13 cellular contexts compared by ENCODE assay signal in the genomic region with DNA sequence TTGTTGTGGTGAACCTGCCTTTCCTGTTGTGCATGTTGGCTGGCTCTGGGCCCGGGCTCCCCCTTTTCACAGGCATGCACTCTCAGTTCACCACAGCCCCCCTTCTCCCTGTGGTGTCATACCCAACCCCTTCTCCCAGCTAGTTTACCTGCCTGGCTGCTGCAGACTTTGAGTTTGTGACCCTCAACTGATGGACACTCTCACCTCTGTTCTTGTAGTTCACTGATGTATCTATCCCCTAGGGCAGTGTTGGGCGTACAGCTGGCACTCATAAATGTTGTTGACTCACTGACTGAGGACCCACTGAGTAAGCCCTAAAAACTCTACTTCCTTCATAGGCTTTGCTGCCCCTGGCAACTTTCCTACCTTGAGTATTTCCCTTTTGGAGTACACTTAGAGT. TPM values are rescaled to one million over a fixed set of nuclear protein-coding genes. Genes with fewer than 3 reads are reported as not detected.
DNase-seq lines count a peak whose midpoint lies in the region; ATAC-seq and TF ChIP-seq lines count a peak whose summit lies in the region.
"Had no signal": no experiment of that assay in that cellular context is flagged by ENCODE, and none has a peak within 500 bp of the region (broad histone marks: within the 10 kb centered on the region; RNA-seq: fewer than 3 reads in every experiment).

No MANE protein-coding gene starts in this region.

- H3K27ac ChIP-seq in naive thymus-derived CD4-positive, alpha-beta T cell (ENCODE audit: low read depth, low read length), result no peak overlapping the region
- H3K27ac ChIP-seq in stomach, result no peak overlapping the region
- H3K27ac ChIP-seq: testis had no signal

- no peak for TF ChIP-seq EP300 in stomach (IDR thresholded peaks at IDR 0.05)

- peak overlapping the region; percentile 11 for H3K27ac Mint-ChIP-seq in activated naive CD8-positive, alpha-beta T cell treated with anti-CD3 and anti-CD28 coated beads, Interleukin-2, amount 50 U/mL, for 24 hours
- peak overlapping the region in 6 of 9 donors; percentile 8 to 87 (median 61) for H3K27ac Mint-ChIP-seq in naive thymus-derived CD4-positive, alpha-beta T cell
- H3K27ac Mint-ChIP-seq: nephron progenitor cell had no signal

- H3K4me3 ChIP-seq in Jurkat, Clone E6-1 (ENCODE audit: low read length), result no peak overlapping the region
- no peak overlapping the region for H3K4me3 ChIP-seq in naive thymus-derived CD4-positive, alpha-beta T cell (ENCODE audit: low read length)
- no peak overlapping the region for H3K4me3 ChIP-seq in stomach
- H3K4me3 ChIP-seq: testis had no signal

- peaks cover 17% of the 10 kb centered on the region for H3K4me1 Mint-ChIP-seq in activated naive CD8-positive, alpha-beta T cell treated with anti-CD3 and anti-CD28 coated beads, Interleukin-2, amount 50 U/mL, for 24 hours
- H3K4me1 Mint-ChIP-seq in naive thymus-derived CD4-positive, alpha-beta T cell, result peaks cover 5 to 20% (median 17%) of the 10 kb centered on the region in 7 donors

- no peaks in the 10 kb centered on the region for H3K9me3 ChIP-seq in naive thymus-derived CD4-positive, alpha-beta T cell (ENCODE audit: control insufficient read depth in 2 of 3, low read length in 3 of 3)
- no peaks in the 10 kb centered on the region for H3K9me3 ChIP-seq in stomach
- H3K9me3 ChIP-seq: testis had no signal

- POLR2A ChIA-PET in naive thymus-derived CD4-positive, alpha-beta T cell (lab: Charles Lee), result interaction anchor here (1.1 kb wide), 1 partner anchor 63 kb away, joined by 4 read pairs; no protein-coding TSS in a partner anchor

- H3K27me3 ChIP-seq in naive thymus-derived CD4-positive, alpha-beta T cell (ENCODE audit: control insufficient read depth in 2 of 2, insufficient read depth in 2 of 2, low read length in 2 of 2), result no peaks in the 10 kb centered on the region
- H3K27me3 ChIP-seq in stomach, result no peaks in the 10 kb centered on the region
- H3K27me3 ChIP-seq: testis had no signal

- H3K4me3 Mint-ChIP-seq in activated naive CD8-positive, alpha-beta T cell treated with anti-CD3 and anti-CD28 coated beads, Interleukin-2, amount 50 U/mL, for 24 hours, result no peak overlapping the region
- peak overlapping the region; percentile 15 to 78 (median 46) for H3K4me3 Mint-ChIP-seq in naive thymus-derived CD4-positive, alpha-beta T cell
- H3K4me3 Mint-ChIP-seq: nephron progenitor cell had no signal

- no peak for TF ChIP-seq POLR2A in stomach (IDR thresholded peaks at IDR 0.05)

- CTCF ChIA-PET in naive thymus-derived CD4-positive, alpha-beta T cell (lab: Charles Lee), result no interaction called here

- 52 to 76% (median 58%) methylated on average over 2 of the region's 2 CpGs for WGBS in stomach, 5 donors

- H3K36me3 ChIP-seq in naive thymus-derived CD4-positive, alpha-beta T cell (ENCODE audit: control insufficient read depth in 2 of 3, insufficient read depth in 3 of 3, low read length in 3 of 3), result no peaks in the 10 kb centered on the region
- no peaks in the 10 kb centered on the region for H3K36me3 ChIP-seq in stomach

- intact Hi-C loops in naive thymus-derived CD4-positive, alpha-beta T cell (cut with micrococcal nuclease), result loop anchor here (1.0 to 2.0 kb wide), 2 partner anchors 30 to 66 kb away; a partner anchor contains a TSS
- intact Hi-C loops in stomach (cut with DNase I; ENCODE audit: low total_unique reads), result no loop called here

- peaks cover 9% of the 10 kb centered on the region for H3K9me3 Mint-ChIP-seq in activated naive CD8-positive, alpha-beta T cell treated with anti-CD3 and anti-CD28 coated beads, Interleukin-2, amount 50 U/mL, for 24 hours
- H3K9me3 Mint-ChIP-seq in naive thymus-derived CD4-positive, alpha-beta T cell, result peaks cover 0 to 2% (median 0%) of the 10 kb centered on the region in 11 donors
- H3K9me3 Mint-ChIP-seq: nephron progenitor cell had no signal

- no peaks in the 10 kb centered on the region for H3K36me3 Mint-ChIP-seq in activated naive CD8-positive, alpha-beta T cell treated with anti-CD3 and anti-CD28 coated beads, Interleukin-2, amount 50 U/mL, for 24 hours (ENCODE audit: low read depth)
- no peaks in the 10 kb centered on the region for H3K36me3 Mint-ChIP-seq in naive thymus-derived CD4-positive, alpha-beta T cell

- ATAC-seq in activated naive CD8-positive, alpha-beta T cell treated with anti-CD3 and anti-CD28 coated beads, Interleukin-2, amount 50 U/mL, for 24 hours, result no peak
- peak; percentile 66 for ATAC-seq in naive thymus-derived CD4-positive, alpha-beta T cell
- ATAC-seq in GM18520 (IDR thresholded peaks at IDR 0.05; ENCODE audit: unreplicated experiment) (no peak), GM19023 (IDR thresholded peaks at IDR 0.05; ENCODE audit: unreplicated experiment) (no peak), HG03432 (IDR thresholded peaks at IDR 0.05; ENCODE audit: unreplicated experiment) (no peak)

- H3K27me3 Mint-ChIP-seq in activated naive CD8-positive, alpha-beta T cell treated with anti-CD3 and anti-CD28 coated beads, Interleukin-2, amount 50 U/mL, for 24 hours, result peaks cover 2% of the 10 kb centered on the region
- H3K27me3 Mint-ChIP-seq in naive thymus-derived CD4-positive, alpha-beta T cell, result peaks cover 0 to 9% (median 0%) of the 10 kb centered on the region in 5 donors

- H3K4me1 ChIP-seq in naive thymus-derived CD4-positive, alpha-beta T cell (ENCODE audit: control insufficient read depth in 2 of 2, insufficient read depth in 2 of 2, low read length in 2 of 2), result peaks cover 8 to 18% of the 10 kb centered on the region in 2 donors
- no peaks in the 10 kb centered on the region for H3K4me1 ChIP-seq in stomach
- H3K4me1 ChIP-seq: testis had no signal

- DNase-seq in Daoy (ENCODE audit: low read depth) (peak; percentile 84), stomach (no peak)
- peak; percentile 18 for DNase-seq in Jurkat, Clone E6-1 (ENCODE audit: low read depth, low spot score)
- no peak for DNase-seq in activated naive CD8-positive, alpha-beta T cell treated with anti-CD3 and anti-CD28 coated beads, Interleukin-2, amount 50 U/mL, for 24 hours
- DNase-seq in naive thymus-derived CD4-positive, alpha-beta T cell, result peak in 7 of 9 donors; percentile 25 to 59 (median 43)
- DNase-seq: cortex of kidney, NCI-H2171, nephron progenitor cell, testis had no signal

- no peak for TF ChIP-seq CTCF in stomach (IDR thresholded peaks at IDR 0.05)

RNA-seq across cellular contexts. Expression of a gene that starts 54.9 kb away (rescaled TPM):
- total RNA-seq in Daoy (2014; rRNA removed; shearing (Covaris generic)), result not detected in 2 replicates
- not detected for polyA plus RNA-seq in Jurkat, Clone E6-1 (2012; ENCODE audit: insufficient read depth, insufficient read length)
- under 1 TPM; 0.24 to 0.66 (median 0.49) TPM for total RNA-seq in naive thymus-derived CD4-positive, alpha-beta T cell
- polyA plus RNA-seq in naive thymus-derived CD4-positive, alpha-beta T cell, result under 1 TPM; 0.22 to 0.29 TPM
- not detected for total RNA-seq in stomach
- under 1 TPM in 1 of 3 donors, not detected in 2; 0.61 TPM for polyA plus RNA-seq in stomach
- total RNA-seq: SK-MEL-5 had no signal

Comparison
In these comparisons a context has a peak if more than half of its experiments do, and no peak if none do; other contexts are left out.
1. DNase-seq: peak in Daoy (single experiment), Jurkat, Clone E6-1 (single experiment) and naive thymus-derived CD4-positive, alpha-beta T cell (7 of 9); none in activated naive CD8-positive, alpha-beta T cell treated with anti-CD3 and anti-CD28 coated beads, Interleukin-2, amount 50 U/mL, for 24 hours (single experiment) and stomach (single experiment).